In the genomic region with DNA sequence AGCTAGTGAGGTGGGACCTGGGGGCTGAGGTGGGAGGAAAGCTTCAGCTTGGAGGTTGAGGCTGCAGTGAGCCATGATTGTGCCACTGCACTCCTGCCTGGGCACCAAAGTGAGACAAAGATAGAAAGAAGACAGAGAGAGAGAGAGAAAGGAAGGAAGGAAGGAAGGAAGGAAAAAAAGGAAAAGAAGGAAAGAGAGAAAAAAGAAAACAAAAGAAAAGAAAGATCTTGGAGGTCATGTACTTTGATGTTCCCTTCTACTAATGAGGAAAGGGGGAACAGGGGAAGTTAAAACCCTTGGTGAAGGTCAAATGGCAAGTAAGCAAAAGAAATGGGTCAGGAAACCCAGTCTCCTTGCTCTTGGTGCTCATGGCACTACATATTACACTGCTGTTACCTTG, we compare ENCODE assay signal across 19 cellular contexts. TPM values are rescaled to one million over a fixed set of nuclear protein-coding genes. Genes with fewer than 3 reads are reported as not detected.
DNase-seq lines count a peak whose midpoint lies in the region; ATAC-seq and TF ChIP-seq lines count a peak whose summit lies in the region.
"Had no signal": no experiment of that assay in that cellular context is flagged by ENCODE, and none has a peak within 500 bp of the region (broad histone marks: within the 10 kb centered on the region; RNA-seq: fewer than 3 reads in every experiment).

No MANE protein-coding gene starts in this region.

- POLR2A ChIA-PET in HEK293 (lab: Yijun Ruan, JAX), result no interaction called here

- peaks cover 16% of the 10 kb centered on the region for H3K27me3 Mint-ChIP-seq in glutamatergic neuron (ENCODE audit: unreplicated experiment)
- H3K27me3 Mint-ChIP-seq in activated T-cell treated with anti-CD3 and anti-CD28 coated beads, Interleukin-2, amount 50 U/mL, for 72 hours (ENCODE audit: low read depth), result peaks cover 34% of the 10 kb centered on the region

- no peak for ATAC-seq in thoracic aorta (ENCODE audit: insufficient number of reproducible peaks, low FRiP score, low read depth)
- ATAC-seq in activated T-cell treated with anti-CD3 and anti-CD28 coated beads, Interleukin-2, amount 50 U/mL, for 72 hours (replicated peaks in 1 of 2), result no peak
- ATAC-seq: A549 had no signal

- DNase-seq in ascending aorta (ENCODE audit: low spot score in 2 of 2) (no peak), glutamatergic neuron (no peak), thoracic aorta (ENCODE audit: low spot score) (no peak), NCI-H2171 treated with DMSO at 0.1 percent for 48 hours (lab: John Stamatoyannopoulos, UW) (no peak), cerebellar nuclear complex (lab: John Stamatoyannopoulos, UW) (no peak)
- no peak for DNase-seq in activated T-cell treated with anti-CD3 and anti-CD28 coated beads, Interleukin-2, amount 50 U/mL, for 72 hours
- DNase-seq: AML-193; CD4-positive, alpha-beta memory T cell; DMS153; DMS79; GDM1; KBM-7 had no signal

- H3K4me3 Mint-ChIP-seq in glutamatergic neuron (ENCODE audit: unreplicated experiment), result no peak overlapping the region
- H3K4me3 Mint-ChIP-seq in activated T-cell treated with anti-CD3 and anti-CD28 coated beads, Interleukin-2, amount 50 U/mL, for 72 hours, result no peak overlapping the region

- intact Hi-C loops in ascending aorta (cut with DNase I), result no loop called here

- H3K27me3 ChIP-seq in ascending aorta, result no peaks in the 10 kb centered on the region
- no peaks in the 10 kb centered on the region for H3K27me3 ChIP-seq in thoracic aorta (replicated peaks; ENCODE audit: insufficient read depth)
- H3K27me3 ChIP-seq: BLaER1 had no signal

- CTCF ChIA-PET in HEK293 (lab: Yijun Ruan, JAX), result interaction anchor here (1.1 kb wide), 1 partner anchor 168 kb away, joined by 4 read pairs; no protein-coding TSS in a partner anchor

- TF ChIP-seq CTCF in HEK293 (tag by site-specific recombination; IDR thresholded peaks at IDR 0.05) (no peak), ascending aorta (IDR thresholded peaks at IDR 0.05) (no peak), glutamatergic neuron (IDR thresholded peaks at IDR 0.05; ENCODE audit: partially characterized antibody, unreplicated experiment) (no peak), thoracic aorta (IDR thresholded peaks at IDR 0.05) (no peak)

- no peaks in the 10 kb centered on the region for H3K9me3 ChIP-seq in HEK293 (ENCODE audit: control insufficient read depth, insufficient read depth, low read depth, low read length)
- H3K9me3 ChIP-seq in ascending aorta, result no peaks in the 10 kb centered on the region
- H3K9me3 ChIP-seq in thoracic aorta, result no peaks in the 10 kb centered on the region
- H3K9me3 ChIP-seq: A549, BLaER1, HAP-1 had no signal

- H3K4me3 ChIP-seq in HEK293 (ENCODE audit: low read depth, low read length) (no peak overlapping the region), ascending aorta (no peak overlapping the region), thoracic aorta (no peak overlapping the region)
- H3K4me3 ChIP-seq: A549, BLaER1, HAP-1 had no signal

- H3K4me1 ChIP-seq in HEK293 (ENCODE audit: control insufficient read depth, insufficient read depth, low read length) (peaks cover 4% of the 10 kb centered on the region), ascending aorta (peaks cover 8 to 18% of the 10 kb centered on the region in 2 donors), thoracic aorta (ENCODE audit: control insufficient read depth in 1 of 2, low read depth in 2 of 2) (peaks cover 15 to 38% of the 10 kb centered on the region in 2 donors)

- H3K27ac ChIP-seq in HEK293 (ENCODE audit: extremely low read depth, low read depth, low read length), result no peak overlapping the region
- peak overlapping the region; percentile 42 to 50 for H3K27ac ChIP-seq in ascending aorta
- H3K27ac ChIP-seq in thoracic aorta, result peak overlapping the region; percentile 23 to 33
- H3K27ac ChIP-seq: 22Rv1, BLaER1, HL-60 had no signal

- peak overlapping the region; percentile 38 for H3K27ac Mint-ChIP-seq in glutamatergic neuron (ENCODE audit: unreplicated experiment)
- no peak overlapping the region for H3K27ac Mint-ChIP-seq in activated T-cell treated with anti-CD3 and anti-CD28 coated beads, Interleukin-2, amount 50 U/mL, for 72 hours
- H3K27ac Mint-ChIP-seq: CD14-positive monocyte; CD4-positive, alpha-beta memory T cell had no signal

- peaks cover 18% of the 10 kb centered on the region for H3K9me3 Mint-ChIP-seq in glutamatergic neuron (ENCODE audit: unreplicated experiment)
- no peaks in the 10 kb centered on the region for H3K9me3 Mint-ChIP-seq in activated T-cell treated with anti-CD3 and anti-CD28 coated beads, Interleukin-2, amount 50 U/mL, for 72 hours

- H3K36me3 ChIP-seq in HEK293 (ENCODE audit: control insufficient read depth in 2 of 2, insufficient read depth in 1 of 2, low read length in 2 of 2), result no peaks in the 10 kb centered on the region
- H3K36me3 ChIP-seq in ascending aorta, result no peaks in the 10 kb centered on the region
- no peaks in the 10 kb centered on the region for H3K36me3 ChIP-seq in thoracic aorta
- H3K36me3 ChIP-seq: BLaER1, HAP-1 had no signal

- peaks cover 8% of the 10 kb centered on the region for H3K4me1 Mint-ChIP-seq in glutamatergic neuron (ENCODE audit: low read depth, unreplicated experiment)
- peaks cover 22% of the 10 kb centered on the region for H3K4me1 Mint-ChIP-seq in activated T-cell treated with anti-CD3 and anti-CD28 coated beads, Interleukin-2, amount 50 U/mL, for 72 hours (ENCODE audit: low read depth)

- peaks cover 9% of the 10 kb centered on the region for H3K36me3 Mint-ChIP-seq in glutamatergic neuron (ENCODE audit: unreplicated experiment)
- H3K36me3 Mint-ChIP-seq in activated T-cell treated with anti-CD3 and anti-CD28 coated beads, Interleukin-2, amount 50 U/mL, for 72 hours (ENCODE audit: insufficient read depth in 2 of 2), result peaks cover 0 to 6% of the 10 kb centered on the region in 2 donors

TF ChIP-seq in HEK293, 187 proteins besides CTCF, POLR2A, EP300 and RAD21:
- peak; percentile 88 for TF ChIP-seq ZNF366 (tag by site-specific recombination; conservative IDR thresholded peaks at IDR 0.05)
- TF ChIP-seq ZFP41 (tag by site-specific recombination; IDR thresholded peaks at IDR 0.05; ENCODE audit: borderline replicate concordance), result no peak

RNA-seq across cellular contexts. Expression of a gene that starts 2.4 kb away (rescaled TPM):
- total RNA-seq in ascending aorta (134 TPM), glutamatergic neuron (ENCODE audit: unreplicated experiment) (259 TPM), thoracic aorta (10 to 100 TPM; 70.7 to 80.1 TPM)
- total RNA-seq in activated T-cell treated with anti-CD3 and anti-CD28 coated beads, Interleukin-2, amount 50 U/mL, for 72 hours, result 1 to 10 TPM in 1 of 2 donors, under 1 TPM in 1; 0.67 to 1.5 TPM

Comparison
In these comparisons a context has a peak if more than half of its experiments do, and no peak if none do; other contexts are left out.
1. RNA of a gene that starts 2.4 kb away (total RNA-seq): 259 TPM in glutamatergic neuron (single experiment), 134 TPM in ascending aorta (single experiment) and 70.7 to 80.1 TPM in thoracic aorta; 0.67 to 1.5 TPM in activated T-cell treated with anti-CD3 and anti-CD28 coated beads, Interleukin-2, amount 50 U/mL, for 72 hours; every median in the first group is over 10 times any median in the second.